ENCODE assay signal across 24 cellular contexts in the genomic region with DNA sequence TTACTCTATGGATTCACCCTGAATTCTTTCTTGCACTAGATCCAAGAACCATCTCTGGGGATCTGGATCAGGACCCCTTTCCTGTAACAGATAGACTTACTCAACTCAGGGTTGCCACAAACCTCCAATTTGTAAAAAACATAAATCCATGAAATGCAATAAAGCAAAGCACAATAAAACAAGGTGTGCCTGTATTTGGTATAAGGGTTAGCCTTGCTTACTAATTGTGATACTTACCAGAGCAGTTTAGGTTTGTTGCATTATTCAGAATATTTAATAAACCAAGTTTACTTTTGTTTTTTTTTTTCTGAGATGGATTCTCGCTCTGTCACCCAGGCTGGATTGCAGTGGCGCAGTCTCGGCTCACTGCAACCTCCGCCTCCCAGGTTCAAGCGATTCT.
"Had no signal": no experiment of that assay in that cellular context is flagged by ENCODE, and none has a peak within 500 bp of the region (broad histone marks: within the 10 kb centered on the region; RNA-seq: fewer than 3 reads in every experiment).

No MANE protein-coding gene starts in this region.

- H2AFZ ChIP-seq: PC-9 had no signal

- DNase-seq: Kasumi-1, MG63, NCI-H1048, NCI-H1105 treated with DMSO at 0.1 percent for 48 hours, NCI-H1436, NCI-H146, NCI-H1694 treated with DMSO at 0.1 percent for 48 hours, NCI-H187 treated with DMSO at 0.1 percent for 48 hours, NCI-H2029, NCI-H2081, NCI-H2171, NCI-H226, NCI-H446 treated with DMSO at 0.1 percent for 48 hours, NCI-H510A, NCI-H748 treated with DMSO at 0.1 percent for 48 hours, PC-9, SIG-M5, T-cell had no signal

- ATAC-seq: Panc1, Right ventricle myocardium inferior, SK-N-SH treated with all-trans-retinoic acid at 6 μM for 48 hours, T-cell had no signal

- H3K4me3 ChIP-seq: MG63, PC-9, SJCRH30, SK-N-MC had no signal

- H3K9me3 ChIP-seq: MG63 had no signal

- H3K27me3 ChIP-seq: MG63 had no signal

- H3K36me3 ChIP-seq: MG63, SJCRH30 had no signal

- H3K27ac Mint-ChIP-seq: T-cell had no signal

- H3K4me3 Mint-ChIP-seq: T-cell had no signal

- H3K4me2 ChIP-seq: PC-9 had no signal

- H3K4me1 Mint-ChIP-seq: T-cell had no signal

- H3K36me3 Mint-ChIP-seq: T-cell had no signal

- H3K27ac ChIP-seq: PC-9, RWPE1, SJCRH30, SK-N-MC had no signal
